ENCODE assay signal across 9 cellular contexts in genomic region chr20:46099491-46100287, GRCh38. TPM values are rescaled to one million over a fixed set of nuclear protein-coding genes. Genes with fewer than 3 reads are reported as not detected.
DNase-seq lines count a peak whose midpoint lies in the region; ATAC-seq, FAIRE-seq and TF ChIP-seq lines count a peak whose summit lies in the region.
"Had no signal": no experiment of that assay in that cellular context is flagged by ENCODE, and none has a peak within 500 bp of the region (broad histone marks: within the 10 kb centered on the region; RNA-seq: fewer than 3 reads in every experiment).

No MANE protein-coding gene starts in this region.

- no peak overlapping the region for H3K27ac Mint-ChIP-seq in activated naive CD4-positive, alpha-beta T cell treated with anti-CD3 and anti-CD28 coated beads for 36 hours
- H3K27ac Mint-ChIP-seq in activated naive CD4-positive, alpha-beta T cell treated with anti-CD3 and anti-CD28 coated beads, Interleukin-2, amount 10 ng/mL, durations not matched to agents 7 days and 5 days: no peak overlapping the region

- H3K27me3 Mint-ChIP-seq in activated naive CD4-positive, alpha-beta T cell treated with anti-CD3 and anti-CD28 coated beads for 36 hours (ENCODE audit: low read depth): peaks cover 30% of the 10 kb centered on the region
- H3K27me3 Mint-ChIP-seq in activated naive CD4-positive, alpha-beta T cell treated with anti-CD3 and anti-CD28 coated beads, Interleukin-2, amount 10 ng/mL, durations not matched to agents 7 days and 5 days: peaks cover 67% of the 10 kb centered on the region

- no TSS peak for BruUV-seq in K562 (replicated peaks; lab: Mats Ljungman, UMichigan)
- BruUV-seq in HepG2 (replicated peaks; lab: Mats Ljungman, UMichigan): no TSS peak

- no peaks in the 10 kb centered on the region for H3K4me1 Mint-ChIP-seq in activated naive CD4-positive, alpha-beta T cell treated with anti-CD3 and anti-CD28 coated beads for 36 hours (ENCODE audit: low read depth)
- H3K4me1 Mint-ChIP-seq in activated naive CD4-positive, alpha-beta T cell treated with anti-CD3 and anti-CD28 coated beads, Interleukin-2, amount 10 ng/mL, durations not matched to agents 7 days and 5 days: no peaks in the 10 kb centered on the region

- FAIRE-seq in K562 (lab: Jason Lieb, UNC) (no peak), HepG2 (lab: Jason Lieb, UNC) (no peak)
- FAIRE-seq: GM18507 had no signal

- H4K20me1 ChIP-seq in K562 (replicated peaks; ENCODE audit: control insufficient read depth, insufficient read depth, low read length) (no peaks in the 10 kb centered on the region), HepG2 (ENCODE audit: insufficient read depth, low read length) (no peaks in the 10 kb centered on the region)

- H3K27me3 ChIP-seq in K562 (ENCODE audit: control insufficient read depth in 2 of 2, insufficient read depth in 2 of 2, low read length in 2 of 2): peaks cover 38 to 43% of the 10 kb centered on the region in 2 experiments
- peaks cover 2 to 44% of the 10 kb centered on the region in 2 experiments; a peak in 4 of 5 replicates for H3K27me3 ChIP-seq in HepG2 (ENCODE audit: control insufficient read depth in 1 of 2, insufficient read depth in 2 of 2, low read length in 2 of 2)
- peaks cover 31% of the 10 kb centered on the region for H3K27me3 ChIP-seq in upper lobe of right lung

- TF ChIP-seq POLR2A in K562 (conservative IDR thresholded peaks at IDR 0.05) (no peak), HepG2 (IDR thresholded peaks at IDR 0.05; ENCODE audit: insufficient read depth in 1 of 2, low read depth in 2 of 2, low read length in 2 of 2) (no peak)

- H3K9ac ChIP-seq in K562 (ENCODE audit: insufficient read depth in 1 of 2, low read depth in 2 of 2, low read length in 2 of 2): peak overlapping the region in 1 of 2 experiments; percentile 24; a peak in 1 of 4 replicates
- no peak overlapping the region for H3K9ac ChIP-seq in HepG2 (ENCODE audit: insufficient read depth, low read depth, low read length)

- POLR2A ChIA-PET in K562 (lab: Yijun Ruan, JAX): no interaction called here
- POLR2A ChIA-PET in HepG2 (lab: Yijun Ruan, JAX): no interaction called here

- H3K79me2 ChIP-seq in K562 (ENCODE audit: control insufficient read depth, insufficient read depth, low read length) (no peaks in the 10 kb centered on the region), HepG2 (ENCODE audit: insufficient read depth, low read length) (no peaks in the 10 kb centered on the region)

- no peak overlapping the region for H3K4me2 ChIP-seq in K562 (ENCODE audit: insufficient read depth, low read length)
- H3K4me2 ChIP-seq in HepG2 (ENCODE audit: low read depth, low read length): peak overlapping the region; percentile 62

- ATAC-seq in K562 (peak; percentile 58; the same call in 2 of the 3 replicates), HepG2 (peak; percentile 92), upper lobe of right lung (peak; percentile 85), HG02623 (IDR thresholded peaks at IDR 0.05; ENCODE audit: unreplicated experiment) (no peak), GM19452 (IDR thresholded peaks at IDR 0.05; ENCODE audit: unreplicated experiment) (no peak)

- no peaks in the 10 kb centered on the region for H3K9me3 Mint-ChIP-seq in activated naive CD4-positive, alpha-beta T cell treated with anti-CD3 and anti-CD28 coated beads for 36 hours
- no peaks in the 10 kb centered on the region for H3K9me3 Mint-ChIP-seq in activated naive CD4-positive, alpha-beta T cell treated with anti-CD3 and anti-CD28 coated beads, Interleukin-2, amount 10 ng/mL, durations not matched to agents 7 days and 5 days

- H3K36me3 ChIP-seq in K562 (ENCODE audit: control insufficient read depth, insufficient read depth, low read length): no peaks in the 10 kb centered on the region
- H3K36me3 ChIP-seq in HepG2 (replicated peaks in 1 of 2; ENCODE audit: control insufficient read depth in 1 of 2, insufficient read depth in 2 of 2, low read length in 2 of 2): no peaks in the 10 kb centered on the region
- H3K36me3 ChIP-seq in upper lobe of right lung: no peaks in the 10 kb centered on the region

- H3K4me3 ChIP-seq in K562 (no peak overlapping the region), HepG2 (replicated peaks in 1 of 3; ENCODE audit: insufficient read depth in 1 of 3, low read depth in 2 of 3, low read length in 3 of 3) (peak overlapping the region in 1 of 3 experiments; percentile 39; a peak in 1 of 6 replicates), upper lobe of right lung (no peak overlapping the region)

- in situ Hi-C loops in K562 (cut with MboI): no loop called here
- in situ Hi-C loops in HepG2 (cut with HindIII; ENCODE audit: extremely low pct_ligation_motif_present, low pct_unique_long_range_greater_than_20kb): no loop called here

- CTCF ChIA-PET in activated naive CD4-positive, alpha-beta T cell treated with anti-CD3 and anti-CD28 coated beads for 36 hours (lab: Charles Lee): interaction anchor here (1.2 kb wide), 1 partner anchor 26 kb away, joined by 3 read pairs; no protein-coding TSS in a partner anchor
- CTCF ChIA-PET in activated naive CD4-positive, alpha-beta T cell treated with anti-CD3 and anti-CD28 coated beads, Interleukin-2, amount 10 ng/mL, durations not matched to agents 7 days and 5 days (lab: Charles Lee): interaction anchor here (1.1 kb wide), 1 partner anchor 24 kb away, joined by 3 read pairs; no protein-coding TSS in a partner anchor
- CTCF ChIA-PET in K562 (lab: Yijun Ruan, JAX; ENCODE audit: low intra/inter-chr PET ratio) (no interaction called here), HepG2 (lab: Yijun Ruan, JAX; ENCODE audit: low intra/inter-chr PET ratio, low total read pairs) (no interaction called here)

- H2AFZ ChIP-seq in K562 (ENCODE audit: low read depth, low read length) (no peak overlapping the region), HepG2 (ENCODE audit: low read length) (no peak overlapping the region)

- no peak overlapping the region for H3K4me3 Mint-ChIP-seq in activated naive CD4-positive, alpha-beta T cell treated with anti-CD3 and anti-CD28 coated beads for 36 hours
- H3K4me3 Mint-ChIP-seq in activated naive CD4-positive, alpha-beta T cell treated with anti-CD3 and anti-CD28 coated beads, Interleukin-2, amount 10 ng/mL, durations not matched to agents 7 days and 5 days: no peak overlapping the region

- 3% methylated on average over 44 of the region's 48 CpGs for WGBS in K562 (ENCODE audit: insufficient coverage, low coverage, missing lambda C conversion rate)
- 38% methylated on average over 38 of the region's 48 CpGs for WGBS in HepG2 (ENCODE audit: low lambda C conversion rate)

- H3K27ac ChIP-seq in K562 (ENCODE audit: extremely low read depth, low read depth, low read length) (no peak overlapping the region), HepG2 (ENCODE audit: extremely low read length, insufficient read depth, low read length) (no peak overlapping the region), upper lobe of right lung (no peak overlapping the region)

- TF ChIP-seq RAD21 in K562 (CRISPR knock-in tag; conservative IDR thresholded peaks at IDR 0.05 in 1 of 2, IDR thresholded peaks at IDR 0.05 in 1 of 2): 0 out of 4 replicates have a peak, but pooled peaks of 1 of the 2 experiments have one; percentile 17
- peak; percentile 30; the same call in 1 of the 2 replicates for TF ChIP-seq RAD21 in HepG2 (CRISPR knock-in tag; IDR thresholded peaks at IDR 0.05)

- TF ChIP-seq EP300 in K562 (IDR thresholded peaks at IDR 0.05; ENCODE audit: low read length) (no peak), HepG2 (IDR thresholded peaks at IDR 0.05; ENCODE audit: low read depth in 2 of 2, low read length in 2 of 2) (no peak), HepG2 (CRISPR knock-in tag; IDR thresholded peaks at IDR 0.05; ENCODE audit: borderline replicate concordance) (no peak)

- H3K9me3 ChIP-seq in K562 (replicated peaks; ENCODE audit: control insufficient read depth, insufficient read depth, low read depth, low read length) (no peaks in the 10 kb centered on the region; the same call in 1 of the 2 replicates), HepG2 (ENCODE audit: low read length) (no peaks in the 10 kb centered on the region; the same call in 1 of the 2 replicates), upper lobe of right lung (no peaks in the 10 kb centered on the region)

- intact Hi-C loops in activated naive CD4-positive, alpha-beta T cell treated with anti-CD3 and anti-CD28 coated beads for 36 hours (cut with micrococcal nuclease): no loop called here
- intact Hi-C loops in K562 (cut with micrococcal nuclease): no loop called here
- intact Hi-C loops in HepG2 (cut with micrococcal nuclease; ENCODE audit: unreplicated experiment): no loop called here
- intact Hi-C loops in upper lobe of right lung (cut with DNase I): no loop called here

- H3K4me1 ChIP-seq in K562 (replicated peaks in 1 of 2; ENCODE audit: control insufficient read depth in 2 of 2, insufficient read depth in 2 of 2, low read length in 2 of 2) (peaks cover 0 to 6% of the 10 kb centered on the region in 2 experiments; a peak in 1 of 5 replicates), HepG2 (ENCODE audit: insufficient read depth, low read length) (0 out of 2 replicates have a peak, but pooled peaks cover 11% of the 10 kb centered on the region), upper lobe of right lung (no peaks in the 10 kb centered on the region)

- DNase-seq in activated naive CD4-positive, alpha-beta T cell treated with anti-CD3 and anti-CD28 coated beads for 36 hours: peak; percentile 16
- no peak for DNase-seq in activated naive CD4-positive, alpha-beta T cell treated with anti-CD3 and anti-CD28 coated beads, Interleukin-2, amount 10 ng/mL, durations not matched to agents 7 days and 5 days
- no peak for DNase-seq in K562 (ENCODE audit: extremely low read depth in 1 of 4, low spot score in 3 of 4)
- no peak for DNase-seq in HepG2 (ENCODE audit: low spot score)
- DNase-seq in upper lobe of right lung: peak; percentile 72
- no peak for DNase-seq in 8988T

- H3K9me1 ChIP-seq in K562 (ENCODE audit: control insufficient read depth, insufficient read depth, low read length): no peaks in the 10 kb centered on the region

- no peaks in the 10 kb centered on the region for H3K36me3 Mint-ChIP-seq in activated naive CD4-positive, alpha-beta T cell treated with anti-CD3 and anti-CD28 coated beads for 36 hours (ENCODE audit: low read depth)
- H3K36me3 Mint-ChIP-seq in activated naive CD4-positive, alpha-beta T cell treated with anti-CD3 and anti-CD28 coated beads, Interleukin-2, amount 10 ng/mL, durations not matched to agents 7 days and 5 days: no peaks in the 10 kb centered on the region

- TF ChIP-seq CTCF in K562 (IDR thresholded peaks at IDR 0.05 in 2 of 3, conservative IDR thresholded peaks at IDR 0.05 in 1 of 3; ENCODE audit: insufficient read depth in 2 of 3, low read depth in 1 of 3, low read length in 3 of 3): peak in 2 of 3 experiments; percentile 16 to 30; a peak in 4 of 6 replicates
- peak; percentile 77 for TF ChIP-seq CTCF in HepG2 (CRISPR knock-in tag; IDR thresholded peaks at IDR 0.05)
- TF ChIP-seq CTCF in upper lobe of right lung (IDR thresholded peaks at IDR 0.05): peak; percentile 29

RNA-seq across cellular contexts. Expression of gene NCOA5, which starts 9.9 kb away (rescaled TPM):
- total RNA-seq in activated naive CD4-positive, alpha-beta T cell treated with anti-CD3 and anti-CD28 coated beads for 36 hours: 1 to 10 TPM; 4.4 to 5.1 TPM
- total RNA-seq in K562 (2011; cell fraction: chromatin; rRNA removed; ENCODE audit: low replicate concordance): 10.4 and 11.2 TPM in 2 replicates
- total RNA-seq in K562 (2011; cell fraction: nucleolus; rRNA removed): 6.0 and 6.8 TPM in 2 replicates
- total RNA-seq in K562 (2011; cell fraction: nucleoplasm; rRNA removed): 5.9 and 7.0 TPM in 2 replicates
- total RNA-seq in K562 (2014; rRNA removed) (13.5 and 19.2 TPM in 2 replicates), K562 (2014; rRNA removed; fragmentation: Illumina TruSeq; extraction: Trizol) (11.6 and 11.8 TPM in 2 replicates), K562 (2015; rRNA removed; fragmentation: Illumina TruSeq; extraction: Trizol) (16.9 and 18.5 TPM in 2 replicates), K562 (2021) (17.9 and 19.4 TPM in 2 replicates), HepG2 (2016; rRNA removed; fragmentation: Illumina TruSeq; extraction: Trizol) (28.4 and 37.7 TPM in 2 replicates), upper lobe of right lung (28.7 TPM)
- polyA plus RNA-seq in K562 (2011; rRNA removed) (13.3 and 13.8 TPM in 2 replicates), K562 (2014; fragmentation: Illumina TruSeq; extraction: Trizol) (19.9 and 22.8 TPM in 2 replicates), K562 (2014; fragmentation: Nextera tagmentation; extraction: Ambion mirVana) (1 to 10 TPM; 3.9 to 4.3 TPM), K562 (2014; rRNA removed) (12.9 and 17.8 TPM in 2 replicates), HepG2 (2011; rRNA removed) (16.5 and 17.5 TPM in 2 replicates)
- polyA plus RNA-seq in K562 (2011; cell fraction: cytosol; rRNA removed): 12.9 and 16.1 TPM in 2 replicates
- 14.1 and 16.8 TPM in 2 replicates for polyA plus RNA-seq in K562 (2011; cell fraction: nucleus; rRNA removed)
- 16.3 and 19.4 TPM in 2 replicates for polyA plus RNA-seq in K562 (2012)
- 11.2 and 15.3 TPM in 2 replicates for polyA minus RNA-seq in K562 (2011; rRNA and poly(A)+ RNA removed)
- polyA minus RNA-seq in K562 (2011; cell fraction: cytosol; rRNA and poly(A)+ RNA removed): 8.0 and 9.6 TPM in 2 replicates
- 4.3 and 6.8 TPM in 2 replicates for polyA minus RNA-seq in K562 (2011; cell fraction: nucleus; rRNA and poly(A)+ RNA removed)
- total RNA-seq in HepG2 (2016; cell fraction: cytosol; rRNA removed; fragmentation: Illumina TruSeq; extraction: Trizol; ENCODE audit: low read depth): 5.3 and 5.8 TPM in 2 replicates
- 27.1 and 29.5 TPM in 2 replicates for total RNA-seq in HepG2 (2016; cell fraction: insoluble cytoplasmic fraction; rRNA removed; fragmentation: Illumina TruSeq; extraction: Trizol)
- 12.8 and 13.5 TPM in 2 replicates for total RNA-seq in HepG2 (2016; cell fraction: membrane; rRNA removed; fragmentation: Illumina TruSeq; extraction: Trizol)
- 18.5 and 23.8 TPM in 2 replicates for total RNA-seq in HepG2 (2016; cell fraction: nucleus; rRNA removed; fragmentation: Illumina TruSeq; extraction: Trizol)
- polyA plus RNA-seq in HepG2 (2011; cell fraction: cytosol; rRNA removed): 11.8 and 14.3 TPM in 2 replicates
- 22.9 and 23.8 TPM in 2 replicates for polyA plus RNA-seq in HepG2 (2011; cell fraction: nucleus; rRNA removed)
- polyA plus RNA-seq in HepG2 (2012): 17.3 and 18.5 TPM in 2 replicates
- 3.4 and 3.9 TPM in 2 replicates for polyA plus RNA-seq in HepG2 (2016; cell fraction: cytosol; fragmentation: Illumina TruSeq; extraction: Trizol; ENCODE audit: low read depth)
- polyA plus RNA-seq in HepG2 (2016; cell fraction: insoluble cytoplasmic fraction; fragmentation: Illumina TruSeq; extraction: Trizol; ENCODE audit: low read depth): 39.8 and 50.1 TPM in 2 replicates
- 9.4 and 9.8 TPM in 2 replicates for polyA plus RNA-seq in HepG2 (2016; cell fraction: membrane; fragmentation: Illumina TruSeq; extraction: Trizol; ENCODE audit: low read depth)
- 57.0 and 60.2 TPM in 2 replicates for polyA plus RNA-seq in HepG2 (2016; cell fraction: nucleus; fragmentation: Illumina TruSeq; extraction: Trizol; ENCODE audit: insufficient read depth, low read depth)
- polyA minus RNA-seq in HepG2 (2011; rRNA and poly(A)+ RNA removed; ENCODE audit: low replicate concordance): 16.8 and 41.9 TPM in 2 replicates
- 10.9 and 12.0 TPM in 2 replicates for polyA minus RNA-seq in HepG2 (2011; cell fraction: cytosol; rRNA and poly(A)+ RNA removed)
- polyA minus RNA-seq in HepG2 (2011; cell fraction: nucleus; rRNA and poly(A)+ RNA removed): 17.4 TPM in 2 replicates

RNA-seq across cellular contexts. Expression of gene CD40, which starts 18.4 kb away (rescaled TPM):
- total RNA-seq in activated naive CD4-positive, alpha-beta T cell treated with anti-CD3 and anti-CD28 coated beads for 36 hours: 1 to 10 TPM; 6.1 to 6.3 TPM
- total RNA-seq in K562 (2011; cell fraction: chromatin; rRNA removed; ENCODE audit: low replicate concordance): 2.4 and 5.1 TPM in 2 replicates
- total RNA-seq in K562 (2011; cell fraction: nucleolus; rRNA removed): 2.4 and 4.5 TPM in 2 replicates
- total RNA-seq in K562 (2011; cell fraction: nucleoplasm; rRNA removed): 5.8 and 6.6 TPM in 2 replicates
- total RNA-seq in K562 (2014; rRNA removed): 1.5 and 1.6 TPM in 2 replicates
- 1.1 and 1.3 TPM in 2 replicates for total RNA-seq in K562 (2014; rRNA removed; fragmentation: Illumina TruSeq; extraction: Trizol)
- 0.64 and 0.76 TPM in 2 replicates for total RNA-seq in K562 (2015; rRNA removed; fragmentation: Illumina TruSeq; extraction: Trizol)
- total RNA-seq in K562 (2021): 2.0 and 2.1 TPM in 2 replicates
- polyA plus RNA-seq in K562 (2011; rRNA removed): 2.2 and 3.7 TPM in 2 replicates
- polyA plus RNA-seq in K562 (2011; cell fraction: cytosol; rRNA removed): 2.5 and 4.8 TPM in 2 replicates
- polyA plus RNA-seq in K562 (2011; cell fraction: nucleus; rRNA removed): 3.0 and 4.6 TPM in 2 replicates
- polyA plus RNA-seq in K562 (2012): 1.7 and 4.9 TPM in 2 replicates
- 1.9 TPM in 2 replicates for polyA plus RNA-seq in K562 (2014; fragmentation: Illumina TruSeq; extraction: Trizol)
- 1 to 10 TPM; 1.0 to 1.6 TPM for polyA plus RNA-seq in K562 (2014; fragmentation: Nextera tagmentation; extraction: Ambion mirVana)
- polyA plus RNA-seq in K562 (2014; rRNA removed): 2.3 and 2.9 TPM in 2 replicates
- polyA minus RNA-seq in K562 (2011; rRNA and poly(A)+ RNA removed): 0.75 and 1.5 TPM in 2 replicates
- polyA minus RNA-seq in K562 (2011; cell fraction: cytosol; rRNA and poly(A)+ RNA removed): 0.67 and 1.5 TPM in 2 replicates
- 0.89 and 2.4 TPM in 2 replicates for polyA minus RNA-seq in K562 (2011; cell fraction: nucleus; rRNA and poly(A)+ RNA removed)
- total RNA-seq in HepG2 (2016; rRNA removed; fragmentation: Illumina TruSeq; extraction: Trizol): 2.2 and 4.6 TPM in 2 replicates
- total RNA-seq in HepG2 (2016; cell fraction: cytosol; rRNA removed; fragmentation: Illumina TruSeq; extraction: Trizol; ENCODE audit: low read depth): 1.6 and 2.0 TPM in 2 replicates
- 2.5 and 4.5 TPM in 2 replicates for total RNA-seq in HepG2 (2016; cell fraction: insoluble cytoplasmic fraction; rRNA removed; fragmentation: Illumina TruSeq; extraction: Trizol)
- total RNA-seq in HepG2 (2016; cell fraction: membrane; rRNA removed; fragmentation: Illumina TruSeq; extraction: Trizol): 2.7 and 3.4 TPM in 2 replicates
- total RNA-seq in HepG2 (2016; cell fraction: nucleus; rRNA removed; fragmentation: Illumina TruSeq; extraction: Trizol): 4.5 and 5.3 TPM in 2 replicates
- 13.4 TPM in 2 replicates for polyA plus RNA-seq in HepG2 (2011; rRNA removed)
- 10.3 and 14.5 TPM in 2 replicates for polyA plus RNA-seq in HepG2 (2011; cell fraction: cytosol; rRNA removed)
- polyA plus RNA-seq in HepG2 (2011; cell fraction: nucleus; rRNA removed): 11.5 and 13.3 TPM in 2 replicates
- 5.5 and 6.2 TPM in 2 replicates for polyA plus RNA-seq in HepG2 (2012)
- polyA plus RNA-seq in HepG2 (2016; cell fraction: cytosol; fragmentation: Illumina TruSeq; extraction: Trizol; ENCODE audit: low read depth): 1.8 and 2.2 TPM in 2 replicates
- 2.2 and 2.6 TPM in 2 replicates for polyA plus RNA-seq in HepG2 (2016; cell fraction: insoluble cytoplasmic fraction; fragmentation: Illumina TruSeq; extraction: Trizol; ENCODE audit: low read depth)
- 1.6 and 2.6 TPM in 2 replicates for polyA plus RNA-seq in HepG2 (2016; cell fraction: membrane; fragmentation: Illumina TruSeq; extraction: Trizol; ENCODE audit: low read depth)
- 7.9 and 9.2 TPM in 2 replicates for polyA plus RNA-seq in HepG2 (2016; cell fraction: nucleus; fragmentation: Illumina TruSeq; extraction: Trizol; ENCODE audit: insufficient read depth, low read depth)
- 0.70 and 6.5 TPM in 2 replicates for polyA minus RNA-seq in HepG2 (2011; rRNA and poly(A)+ RNA removed; ENCODE audit: low replicate concordance)
- 3.3 and 4.0 TPM in 2 replicates for polyA minus RNA-seq in HepG2 (2011; cell fraction: cytosol; rRNA and poly(A)+ RNA removed)
- polyA minus RNA-seq in HepG2 (2011; cell fraction: nucleus; rRNA and poly(A)+ RNA removed): 4.8 and 5.8 TPM in 2 replicates
- 36.8 TPM for total RNA-seq in upper lobe of right lung

Comparison
In these comparisons a context has a peak if more than half of its experiments do, and no peak if none do; other contexts are left out.
1. DNase-seq: peak in activated naive CD4-positive, alpha-beta T cell treated with anti-CD3 and anti-CD28 coated beads for 36 hours (single experiment) and upper lobe of right lung (single experiment); none in activated naive CD4-positive, alpha-beta T cell treated with anti-CD3 and anti-CD28 coated beads, Interleukin-2, amount 10 ng/mL, durations not matched to agents 7 days and 5 days (single experiment), K562 (0 of 4), HepG2 (single experiment) and 8988T (single experiment).
2. ATAC-seq: peak in K562 (single experiment), HepG2 (single experiment) and upper lobe of right lung (single experiment); none in HG02623 (single experiment) and GM19452 (single experiment).
3. CTCF ChIP-seq: peak in every context shown above with its lines; median percentile 77 in HepG2; 29 in upper lobe of right lung; 23 in K562.
4. CTCF ChIA-PET loops: an anchor here in activated naive CD4-positive, alpha-beta T cell treated with anti-CD3 and anti-CD28 coated beads for 36 hours (1.2 kb wide) and activated naive CD4-positive, alpha-beta T cell treated with anti-CD3 and anti-CD28 coated beads, Interleukin-2, amount 10 ng/mL, durations not matched to agents 7 days and 5 days (1.1 kb wide); none called in K562 and HepG2.